1 cellular context compared by ENCODE assay signal in genomic region chr2:160910681-160911080, GRCh38.
TF ChIP-seq lines count a peak whose summit lies in the region.

No MANE protein-coding gene starts in this region.

TF ChIP-seq in GM23338, 12 proteins besides CTCF, POLR2A, EP300 and RAD21 (continued from another document):
- no peak for TF ChIP-seq ZNF462 (CRISPR knock-in tag; IDR thresholded peaks at IDR 0.05)
